ENCODE assay signal across 7 cellular contexts in genomic region chr6:28266563-28266961, GRCh38. TPM values are rescaled to one million over a fixed set of nuclear protein-coding genes. Genes with fewer than 3 reads are reported as not detected.
DNase-seq lines count a peak whose midpoint lies in the region; ATAC-seq and TF ChIP-seq lines count a peak whose summit lies in the region.
"Had no signal": no experiment of that assay in that cellular context is flagged by ENCODE, and none has a peak within 500 bp of the region (broad histone marks: within the 10 kb centered on the region; RNA-seq: fewer than 3 reads in every experiment).

No MANE protein-coding gene starts in this region.

- H3K27ac ChIP-seq in HCT116 (ENCODE audit: low read depth, low read length) = peak overlapping the region; percentile 71
- H3K27ac ChIP-seq in duodenal mucosa (ENCODE audit: low read depth, low read length) = peak overlapping the region; percentile 87
- peak overlapping the region; percentile 83 to 91 (median 88) for H3K27ac ChIP-seq in sigmoid colon

- peaks cover 18% of the 10 kb centered on the region for H3K79me2 ChIP-seq in HCT116 (ENCODE audit: insufficient read depth, low read length)

- no peaks in the 10 kb centered on the region for H4K20me1 ChIP-seq in HCT116 (ENCODE audit: insufficient read depth)

- peak overlapping the region; percentile 86 for H3K4me2 ChIP-seq in HCT116 (ENCODE audit: low read length)

- no peak for TF ChIP-seq CTCF in HCT116 (IDR thresholded peaks at IDR 0.05 in 2 of 3, conservative IDR thresholded peaks at IDR 0.05 in 1 of 3; ENCODE audit: borderline replicate concordance in 1 of 3, insufficient read depth in 1 of 3, low read depth in 2 of 3, low read length in 2 of 3)
- no peak for TF ChIP-seq CTCF in sigmoid colon (IDR thresholded peaks at IDR 0.05)
- TF ChIP-seq CTCF in mesothelial cell of epicardium (IDR thresholded peaks at IDR 0.05; ENCODE audit: unreplicated experiment) = no peak

- peak overlapping the region; percentile 76 for H3K9ac ChIP-seq in HCT116 (ENCODE audit: low read length)
- peak overlapping the region; percentile 69 to 86 for H3K9ac ChIP-seq in duodenal mucosa (ENCODE audit: low read depth in 1 of 2, low read length in 2 of 2)

- no peak for TF ChIP-seq EP300 in sigmoid colon (IDR thresholded peaks at IDR 0.05)

- peaks cover 1% of the 10 kb centered on the region for H3K36me3 Mint-ChIP-seq in mesothelial cell of epicardium

- no peaks in the 10 kb centered on the region for H3K9me3 Mint-ChIP-seq in mesothelial cell of epicardium
- H3K9me3 Mint-ChIP-seq: T-helper 1 cell treated with Interleukin-12 subunit alpha and Interleukin-12 subunit beta and Interleukin-4 antibody, amounts not matched to agents 30 μg/mL and 1 μg/mL, for 36 hours had no signal

- H3K4me3 Mint-ChIP-seq in mesothelial cell of epicardium = no peak overlapping the region
- H3K4me3 Mint-ChIP-seq: T-helper 1 cell treated with Interleukin-12 subunit alpha and Interleukin-12 subunit beta and Interleukin-4 antibody, amounts not matched to agents 30 μg/mL and 1 μg/mL, for 36 hours had no signal

- H3K36me3 ChIP-seq in HCT116 (ENCODE audit: control insufficient read depth in 1 of 2, insufficient read depth in 2 of 2, low read length in 2 of 2) = no peaks in the 10 kb centered on the region
- peaks cover 0 to under 1% of the 10 kb centered on the region in 2 donors for H3K36me3 ChIP-seq in duodenal mucosa (ENCODE audit: control insufficient read depth in 1 of 2, insufficient read depth in 2 of 2, low read length in 2 of 2)
- H3K36me3 ChIP-seq in sigmoid colon = peaks cover 0 to 1% (median under 1%) of the 10 kb centered on the region in 4 donors

- H3K4me3 ChIP-seq in HCT116 (replicated peaks in 1 of 2; ENCODE audit: low read depth in 1 of 2, low read length in 2 of 2) (peak overlapping the region; percentile 83 to 86), duodenal mucosa (ENCODE audit: low read depth in 1 of 2, low read length in 2 of 2) (peak overlapping the region; percentile 87 to 99), sigmoid colon (peak overlapping the region; percentile 68 to 80 (median 73))

- no peak overlapping the region for H3K27ac Mint-ChIP-seq in mesothelial cell of epicardium
- H3K27ac Mint-ChIP-seq: T-helper 1 cell treated with Interleukin-12 subunit alpha and Interleukin-12 subunit beta and Interleukin-4 antibody, amounts not matched to agents 30 μg/mL and 1 μg/mL, for 36 hours had no signal

- H2AFZ ChIP-seq in HCT116 (ENCODE audit: low read depth, low read length, poor library complexity, severe bottlenecking) = peak overlapping the region; percentile 83

- TF ChIP-seq RAD21 in HCT116 (IDR thresholded peaks at IDR 0.05; ENCODE audit: low read depth) = no peak

- TF ChIP-seq POLR2A in HCT116 (IDR thresholded peaks at IDR 0.05; ENCODE audit: borderline replicate concordance, extremely low read depth, insufficient read depth, insufficient read length) (no peak), sigmoid colon (IDR thresholded peaks at IDR 0.05) (no peak)

- DNase-seq in HCT116 (ENCODE audit: low read depth, low spot score) (no peak), sigmoid colon (no peak), mesothelial cell of epicardium (ENCODE audit: low spot score in 2 of 2, unreplicated experiment in 2 of 2) (no peak), DMS 273 treated with DMSO at 0.1 percent for 48 hours (lab: John Stamatoyannopoulos, UW) (no peak)
- no peak for DNase-seq in activated CD8-positive, alpha-beta memory T cell treated with anti-CD3 and anti-CD28 coated beads, Interleukin-2, amount 50 U/mL, for 4 hours

- 5 to 12% methylated on average over 5 of the region's 5 CpGs for WGBS in sigmoid colon, 2 donors

- POLR2A ChIA-PET in HCT116 (lab: Charles Lee) = interaction anchor here (0.6 to 2.3 kb wide), 7 partner anchors 13 to 428 kb away, joined by 3 to 13 read pairs (median 4); partner anchors contain the start of genes ZKSCAN3, ZKSCAN4 and ZKSCAN8

- RAD21 ChIA-PET in HCT116 (lab: Charles Lee; ENCODE audit: low non-redundant PET in 1 of 2, low total read pairs in 2 of 2, uncharacterized antibody in 2 of 2, unreplicated experiment in 2 of 2) = interaction anchor here (1.0 to 1.8 kb wide), 2 partner anchors 14 kb away, joined by 5 read pairs; partner anchors contain the start of gene ZKSCAN4 (in 2 of the 2)

- peaks cover 16% of the 10 kb centered on the region for H3K27me3 Mint-ChIP-seq in mesothelial cell of epicardium (ENCODE audit: low read depth)

- H3K9me2 ChIP-seq in HCT116 (ENCODE audit: insufficient read depth) = no peaks in the 10 kb centered on the region

- CTCF ChIA-PET in HCT116 (lab: Charles Lee) = interaction anchor here (1.0 kb wide), 1 partner anchor 117 kb away, joined by 3 read pairs; no protein-coding TSS in a partner anchor

- peaks cover 9% of the 10 kb centered on the region for H3K4me1 Mint-ChIP-seq in mesothelial cell of epicardium

- intact Hi-C loops in HCT116 (cut with micrococcal nuclease) (loop anchor here (5.0 kb wide), 1 partner anchor 71 kb away; the partner anchor contains the start of gene ZSCAN31), sigmoid colon (cut with DNase I) (loop anchor here (5.0 kb wide), 2 partner anchors 71 to 129 kb away; partner anchors contain the start of gene ZSCAN31)

- H3K4me1 ChIP-seq in HCT116 (ENCODE audit: control insufficient read depth in 1 of 2, insufficient read depth in 2 of 2, low read length in 2 of 2) (peaks cover 11 to 39% of the 10 kb centered on the region in 2 experiments), duodenal mucosa (ENCODE audit: control insufficient read depth in 1 of 2, insufficient read depth in 2 of 2, low read length in 2 of 2) (peaks cover 8 to 17% of the 10 kb centered on the region in 2 donors), sigmoid colon (peaks cover 0 to 32% (median 22%) of the 10 kb centered on the region in 4 donors)

- H3K27me3 ChIP-seq in HCT116 (ENCODE audit: insufficient read depth, low read length) (no peaks in the 10 kb centered on the region), duodenal mucosa (ENCODE audit: control insufficient read depth in 1 of 2, insufficient read depth in 2 of 2, low read length in 2 of 2) (peaks cover 0 to 3% of the 10 kb centered on the region in 2 donors), sigmoid colon (no peaks in the 10 kb centered on the region)

- no peak for ATAC-seq in HCT116

- TSS peak; percentile 92 for BruUV-seq in HCT116 (replicated peaks; lab: Mats Ljungman, UMichigan)

- no peaks in the 10 kb centered on the region for H3K9me3 ChIP-seq in HCT116 (ENCODE audit: control insufficient read depth in 1 of 2, insufficient read depth in 1 of 2, low read depth in 1 of 2, low read length in 2 of 2)
- no peaks in the 10 kb centered on the region for H3K9me3 ChIP-seq in duodenal mucosa (ENCODE audit: control insufficient read depth in 1 of 2, low read length in 2 of 2)
- no peaks in the 10 kb centered on the region for H3K9me3 ChIP-seq in sigmoid colon

TF ChIP-seq in HCT116, 20 proteins besides CTCF, POLR2A, EP300 and RAD21 (continues in another document):
- TF ChIP-seq EZH2phosphoT487 (IDR thresholded peaks at IDR 0.05; ENCODE audit: borderline replicate concordance) (no peak), ELF1 (IDR thresholded peaks at IDR 0.05; ENCODE audit: borderline replicate concordance, low read depth) (no peak), FOSL1 (IDR thresholded peaks at IDR 0.05; ENCODE audit: low read depth) (no peak)
- TF ChIP-seq, protein P1, sequence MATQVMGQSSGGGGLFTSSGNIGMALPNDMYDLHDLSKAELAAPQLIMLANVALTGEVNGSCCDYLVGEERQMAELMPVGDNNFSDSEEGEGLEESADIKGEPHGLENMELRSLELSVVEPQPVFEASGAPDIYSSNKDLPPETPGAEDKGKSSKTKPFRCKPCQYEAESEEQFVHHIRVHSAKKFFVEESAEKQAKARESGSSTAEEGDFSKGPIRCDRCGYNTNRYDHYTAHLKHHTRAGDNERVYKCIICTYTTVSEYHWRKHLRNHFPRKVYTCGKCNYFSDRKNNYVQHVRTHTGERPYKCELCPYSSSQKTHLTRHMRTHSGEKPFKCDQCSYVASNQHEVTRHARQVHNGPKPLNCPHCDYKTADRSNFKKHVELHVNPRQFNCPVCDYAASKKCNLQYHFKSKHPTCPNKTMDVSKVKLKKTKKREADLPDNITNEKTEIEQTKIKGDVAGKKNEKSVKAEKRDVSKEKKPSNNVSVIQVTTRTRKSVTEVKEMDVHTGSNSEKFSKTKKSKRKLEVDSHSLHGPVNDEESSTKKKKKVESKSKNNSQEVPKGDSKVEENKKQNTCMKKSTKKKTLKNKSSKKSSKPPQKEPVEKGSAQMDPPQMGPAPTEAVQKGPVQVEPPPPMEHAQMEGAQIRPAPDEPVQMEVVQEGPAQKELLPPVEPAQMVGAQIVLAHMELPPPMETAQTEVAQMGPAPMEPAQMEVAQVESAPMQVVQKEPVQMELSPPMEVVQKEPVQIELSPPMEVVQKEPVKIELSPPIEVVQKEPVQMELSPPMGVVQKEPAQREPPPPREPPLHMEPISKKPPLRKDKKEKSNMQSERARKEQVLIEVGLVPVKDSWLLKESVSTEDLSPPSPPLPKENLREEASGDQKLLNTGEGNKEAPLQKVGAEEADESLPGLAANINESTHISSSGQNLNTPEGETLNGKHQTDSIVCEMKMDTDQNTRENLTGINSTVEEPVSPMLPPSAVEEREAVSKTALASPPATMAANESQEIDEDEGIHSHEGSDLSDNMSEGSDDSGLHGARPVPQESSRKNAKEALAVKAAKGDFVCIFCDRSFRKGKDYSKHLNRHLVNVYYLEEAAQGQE (IDR thresholded peaks at IDR 0.05; ENCODE audit: low read depth) = no peak

RNA-seq across cellular contexts. Expression of gene ZSCAN26, which starts 0.4 kb away (rescaled TPM):
- total RNA-seq in HCT116 (2021; ENCODE audit: unreplicated experiment) (10.3 TPM), sigmoid colon (10 to 100 TPM; 25.5 to 29.4 (median 27.6) TPM), mesothelial cell of epicardium (26.6 to 29.2 TPM (median 26.9 TPM) in 3 replicates)
- 3.8 and 9.9 TPM in 2 replicates for polyA plus RNA-seq in HCT116 (2012)
- 1 to 10 TPM; 2.8 to 6.3 (median 6.0) TPM for polyA plus RNA-seq in sigmoid colon

RNA-seq across cellular contexts. Expression of gene NKAPL, which starts 7.5 kb away (rescaled TPM):
- not detected for total RNA-seq in HCT116 (2021; ENCODE audit: unreplicated experiment)
- polyA plus RNA-seq in HCT116 (2012) = not detected in 2 replicates
- total RNA-seq in sigmoid colon = 1 to 10 TPM; 2.6 to 7.5 (median 3.8) TPM
- under 1 TPM in 2 of 3 donors, not detected in 1; 0.55 to 0.60 TPM for polyA plus RNA-seq in sigmoid colon
- total RNA-seq in mesothelial cell of epicardium = not detected in 3 replicates

RNA-seq across cellular contexts. Expression of gene ZKSCAN4, which starts 14.5 kb away (rescaled TPM):
- 4.8 TPM for total RNA-seq in HCT116 (2021; ENCODE audit: unreplicated experiment)
- 1.3 and 2.5 TPM in 2 replicates for polyA plus RNA-seq in HCT116 (2012)
- total RNA-seq in sigmoid colon = 1 to 10 TPM; 1.5 to 6.1 (median 4.7) TPM
- 1 to 10 TPM; 1.8 to 3.1 (median 2.3) TPM for polyA plus RNA-seq in sigmoid colon
- total RNA-seq in mesothelial cell of epicardium = 5.8 to 6.8 TPM (median 6.8 TPM) in 3 replicates

RNA-seq across cellular contexts. Expression of gene PGBD1, which starts 14.8 kb away (rescaled TPM):
- 3.6 TPM for total RNA-seq in HCT116 (2021; ENCODE audit: unreplicated experiment)
- 1.5 and 2.1 TPM in 2 replicates for polyA plus RNA-seq in HCT116 (2012)
- total RNA-seq in sigmoid colon = 10 to 100 TPM in 2 of 4 donors, 1 to 10 TPM in 2; 5.4 to 11.4 (median 9.2) TPM
- 1 to 10 TPM in 2 of 3 donors, under 1 TPM in 1; 0.92 to 1.3 (median 1.2) TPM for polyA plus RNA-seq in sigmoid colon
- total RNA-seq in mesothelial cell of epicardium = 8.9 to 9.4 TPM (median 9.2 TPM) in 3 replicates

RNA-seq across cellular contexts. Expression of gene ZSCAN9, which starts 41.5 kb away (rescaled TPM):
- 10.8 TPM for total RNA-seq in HCT116 (2021; ENCODE audit: unreplicated experiment)
- polyA plus RNA-seq in HCT116 (2012) = 7.9 and 9.9 TPM in 2 replicates
- 10 to 100 TPM; 14.0 to 15.1 (median 14.8) TPM for total RNA-seq in sigmoid colon
- 1 to 10 TPM; 1.8 to 6.2 (median 3.6) TPM for polyA plus RNA-seq in sigmoid colon
- 25.5 to 29.6 TPM (median 27.9 TPM) in 3 replicates for total RNA-seq in mesothelial cell of epicardium
